In the genomic region with DNA sequence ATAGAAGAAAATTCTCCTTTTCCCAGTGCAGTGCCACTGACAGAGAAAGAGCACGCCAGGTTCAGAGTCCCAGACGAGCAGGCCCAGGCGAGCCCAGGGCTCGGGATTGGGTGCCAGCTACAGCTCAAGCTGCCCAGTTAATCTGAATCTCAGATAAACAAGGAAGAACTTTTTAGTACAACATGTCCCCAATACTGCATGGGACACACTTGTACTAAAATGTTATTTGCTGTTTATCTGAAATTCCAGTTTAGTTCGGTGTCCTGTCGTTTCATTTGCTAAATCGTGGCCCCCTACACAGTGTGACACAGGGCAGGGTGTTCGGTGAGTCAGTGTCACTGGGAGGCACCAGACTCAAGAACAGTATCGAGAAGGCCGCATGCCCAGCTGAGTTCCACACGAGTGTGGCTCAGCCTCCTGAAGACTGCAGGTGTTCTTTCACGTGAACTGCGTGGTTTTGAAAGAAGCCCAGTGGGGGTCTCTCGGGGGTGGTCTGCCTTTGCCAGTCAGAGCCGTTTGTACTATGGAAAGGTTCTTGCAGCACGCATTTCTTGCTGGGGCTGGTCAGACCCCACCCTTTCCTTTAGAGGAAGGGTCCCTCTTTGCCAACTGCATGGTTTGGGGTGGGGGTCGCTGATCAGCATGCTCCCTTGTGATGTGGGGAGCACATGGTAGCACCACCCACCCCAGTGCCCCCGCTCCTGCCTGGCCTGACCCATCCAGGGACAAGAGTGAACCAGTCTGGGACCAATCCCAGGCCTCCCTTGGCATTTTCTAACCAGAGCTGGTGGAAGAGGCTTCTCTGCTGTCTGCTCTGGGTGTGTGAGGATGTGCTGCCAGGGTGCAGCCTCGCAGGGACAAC, we compare ENCODE assay signal across 1 cellular context.
TF ChIP-seq lines count a peak whose summit lies in the region.

No MANE protein-coding gene starts in this region.

TF ChIP-seq in IMR-90, 13 proteins besides CTCF, POLR2A, EP300 and RAD21:
- TF ChIP-seq MAZ (IDR thresholded peaks at IDR 0.05; ENCODE audit: borderline replicate concordance, low read depth, low read length), result no peak
